8 cellular contexts compared by ENCODE assay signal in the genomic region with DNA sequence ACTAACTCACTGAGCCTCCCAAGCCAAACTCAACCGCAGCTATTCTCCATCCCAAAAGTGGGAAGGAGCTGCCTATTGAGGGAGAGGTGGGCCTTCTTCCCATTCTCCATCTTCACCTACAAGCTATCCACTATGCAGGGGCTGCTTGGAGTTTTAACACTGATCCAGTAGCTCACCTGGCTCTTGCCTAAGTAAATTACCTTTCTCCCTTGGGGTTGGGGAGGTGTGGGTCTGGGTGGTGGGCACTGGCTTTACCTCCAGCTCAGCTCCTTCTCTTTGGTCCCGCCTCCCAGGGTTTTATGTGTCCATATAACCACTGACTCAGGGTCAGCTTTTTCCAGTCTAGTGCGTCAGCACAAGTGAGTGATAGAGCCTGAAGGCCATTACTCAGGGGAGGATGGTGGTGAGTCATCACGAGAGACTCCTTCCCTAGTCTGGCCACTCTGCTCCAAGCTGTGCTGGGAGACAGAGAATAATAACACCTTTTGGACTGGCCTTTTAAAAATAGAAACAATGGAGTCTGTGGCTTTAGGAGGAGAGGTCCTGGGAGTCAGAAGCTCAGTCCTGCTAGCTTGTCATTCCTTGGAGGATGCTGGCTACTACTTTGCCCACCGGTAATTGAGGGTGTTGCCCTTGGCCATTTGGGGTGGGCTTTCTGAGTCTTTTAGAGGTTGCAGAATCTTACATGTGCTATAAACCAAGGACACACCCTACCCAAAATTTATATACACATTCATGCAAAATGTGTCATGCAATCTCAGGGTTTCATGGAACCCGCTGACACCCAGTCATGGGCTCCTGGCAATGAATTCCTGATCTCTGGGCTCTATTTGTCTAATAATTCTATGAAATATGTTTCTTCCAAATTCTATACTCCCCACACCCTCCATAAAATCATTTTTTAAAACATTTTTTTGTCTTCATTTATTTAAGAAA. TPM values are rescaled to one million over a fixed set of nuclear protein-coding genes. Genes with fewer than 3 reads are reported as not detected.
DNase-seq lines count a peak whose midpoint lies in the region; ATAC-seq and TF ChIP-seq lines count a peak whose summit lies in the region.

No MANE protein-coding gene starts in this region.

- CTCF ChIA-PET in WTC11 (lab: Charles Lee): interaction anchor here (1.8 kb wide), 1 partner anchor 14 kb away, joined by 8 read pairs; no protein-coding TSS in a partner anchor

- no peak overlapping the region for H3K4me3 Mint-ChIP-seq in WTC11

- H3K27ac ChIP-seq in brain microvascular endothelial cell: peak overlapping the region; percentile 77

- peaks cover 8% of the 10 kb centered on the region for H3K9me3 Mint-ChIP-seq in WTC11

- H3K4me3 ChIP-seq in brain microvascular endothelial cell (ENCODE audit: low read depth, low read length): no peak overlapping the region

- peaks cover 12% of the 10 kb centered on the region for H3K4me1 Mint-ChIP-seq in WTC11

- DNase-seq in 8988T (peak; percentile 66), HT1080 (ENCODE audit: low read depth) (peak; percentile 99), brain microvascular endothelial cell (peak; percentile 99), left lobe of liver (ENCODE audit: low spot score) (peak; percentile 15), GF-D8 (lab: John Stamatoyannopoulos, UW) (no peak), WTC11 (ENCODE audit: low spot score) (no peak), COR-L47 (lab: John Stamatoyannopoulos, UW) (no peak)
- DNase-seq in stimulated activated CD4-positive, alpha-beta T cell treated with anti-CD3 and anti-CD28 coated beads, Interleukin-4, amount 100 ng/mL, for 1 hour: no peak

- ATAC-seq in left lobe of liver (no peak), WTC11 (no peak)

- peaks cover 4% of the 10 kb centered on the region; the same call in 1 of the 2 replicates for H3K36me3 Mint-ChIP-seq in WTC11

- H3K27me3 Mint-ChIP-seq in WTC11 (ENCODE audit: low read depth): no peaks in the 10 kb centered on the region; the same call in 1 of the 2 replicates

- TF ChIP-seq CTCF in brain microvascular endothelial cell (IDR thresholded peaks at IDR 0.05; ENCODE audit: low read depth, low read length, missing control alignments): no peak
- no peak for TF ChIP-seq CTCF in WTC11 (IDR thresholded peaks at IDR 0.05)

- H3K27me3 ChIP-seq in brain microvascular endothelial cell (replicated peaks): no peaks in the 10 kb centered on the region

- H3K36me3 ChIP-seq in brain microvascular endothelial cell (replicated peaks): no peaks in the 10 kb centered on the region

- in situ Hi-C loops in brain microvascular endothelial cell (cut with HindIII; ENCODE audit: low pct_ligation_motif_present, low sequenced_read_pairs): no loop called here

- no peak overlapping the region for H3K27ac Mint-ChIP-seq in WTC11

- POLR2A ChIA-PET in WTC11 (lab: Charles Lee): interaction anchor here (0.6 kb wide), 1 partner anchor 153 kb away, joined by 4 read pairs; no protein-coding TSS in a partner anchor

TF ChIP-seq in WTC11, 78 proteins besides CTCF, POLR2A, EP300 and RAD21 (continues in another document):
- TF ChIP-seq ATF1 (CRISPR knock-in tag; IDR thresholded peaks at IDR 0.05) (no peak), PRRX2 (CRISPR knock-in tag; IDR thresholded peaks at IDR 0.05) (no peak), RELA (CRISPR knock-in tag; IDR thresholded peaks at IDR 0.05; ENCODE audit: borderline replicate concordance) (no peak)
- TF ChIP-seq, protein P1, sequence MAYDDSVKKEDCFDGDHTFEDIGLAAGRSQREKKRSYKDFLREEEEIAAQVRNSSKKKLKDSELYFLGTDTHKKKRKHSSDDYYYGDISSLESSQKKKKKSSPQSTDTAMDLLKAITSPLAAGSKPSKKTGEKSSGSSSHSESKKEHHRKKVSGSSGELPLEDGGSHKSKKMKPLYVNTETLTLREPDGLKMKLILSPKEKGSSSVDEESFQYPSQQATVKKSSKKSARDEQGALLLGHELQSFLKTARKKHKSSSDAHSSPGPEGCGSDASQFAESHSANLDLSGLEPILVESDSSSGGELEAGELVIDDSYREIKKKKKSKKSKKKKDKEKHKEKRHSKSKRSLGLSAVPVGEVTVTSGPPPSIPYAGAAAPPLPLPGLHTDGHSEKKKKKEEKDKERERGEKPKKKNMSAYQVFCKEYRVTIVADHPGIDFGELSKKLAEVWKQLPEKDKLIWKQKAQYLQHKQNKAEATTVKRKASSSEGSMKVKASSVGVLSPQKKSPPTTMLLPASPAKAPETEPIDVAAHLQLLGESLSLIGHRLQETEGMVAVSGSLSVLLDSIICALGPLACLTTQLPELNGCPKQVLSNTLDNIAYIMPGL (CRISPR knock-in tag; IDR thresholded peaks at IDR 0.05): no peak
- TF ChIP-seq, protein P2, sequence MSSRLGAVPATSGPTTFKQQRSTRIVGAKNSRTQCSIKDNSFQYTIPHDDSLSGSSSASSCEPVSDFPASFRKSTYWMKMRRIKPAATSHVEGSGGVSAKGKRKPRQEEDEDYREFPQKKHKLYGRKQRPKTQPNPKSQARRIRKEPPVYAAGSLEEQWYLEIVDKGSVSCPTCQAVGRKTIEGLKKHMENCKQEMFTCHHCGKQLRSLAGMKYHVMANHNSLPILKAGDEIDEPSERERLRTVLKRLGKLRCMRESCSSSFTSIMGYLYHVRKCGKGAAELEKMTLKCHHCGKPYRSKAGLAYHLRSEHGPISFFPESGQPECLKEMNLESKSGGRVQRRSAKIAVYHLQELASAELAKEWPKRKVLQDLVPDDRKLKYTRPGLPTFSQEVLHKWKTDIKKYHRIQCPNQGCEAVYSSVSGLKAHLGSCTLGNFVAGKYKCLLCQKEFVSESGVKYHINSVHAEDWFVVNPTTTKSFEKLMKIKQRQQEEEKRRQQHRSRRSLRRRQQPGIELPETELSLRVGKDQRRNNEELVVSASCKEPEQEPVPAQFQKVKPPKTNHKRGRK (CRISPR knock-in tag; IDR thresholded peaks at IDR 0.05; ENCODE audit: borderline replicate concordance): no peak
- TF ChIP-seq, protein P3, sequence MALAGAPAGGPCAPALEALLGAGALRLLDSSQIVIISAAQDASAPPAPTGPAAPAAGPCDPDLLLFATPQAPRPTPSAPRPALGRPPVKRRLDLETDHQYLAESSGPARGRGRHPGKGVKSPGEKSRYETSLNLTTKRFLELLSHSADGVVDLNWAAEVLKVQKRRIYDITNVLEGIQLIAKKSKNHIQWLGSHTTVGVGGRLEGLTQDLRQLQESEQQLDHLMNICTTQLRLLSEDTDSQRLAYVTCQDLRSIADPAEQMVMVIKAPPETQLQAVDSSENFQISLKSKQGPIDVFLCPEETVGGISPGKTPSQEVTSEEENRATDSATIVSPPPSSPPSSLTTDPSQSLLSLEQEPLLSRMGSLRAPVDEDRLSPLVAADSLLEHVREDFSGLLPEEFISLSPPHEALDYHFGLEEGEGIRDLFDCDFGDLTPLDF (CRISPR knock-in tag; IDR thresholded peaks at IDR 0.05): no peak
- TF ChIP-seq, protein P4, sequence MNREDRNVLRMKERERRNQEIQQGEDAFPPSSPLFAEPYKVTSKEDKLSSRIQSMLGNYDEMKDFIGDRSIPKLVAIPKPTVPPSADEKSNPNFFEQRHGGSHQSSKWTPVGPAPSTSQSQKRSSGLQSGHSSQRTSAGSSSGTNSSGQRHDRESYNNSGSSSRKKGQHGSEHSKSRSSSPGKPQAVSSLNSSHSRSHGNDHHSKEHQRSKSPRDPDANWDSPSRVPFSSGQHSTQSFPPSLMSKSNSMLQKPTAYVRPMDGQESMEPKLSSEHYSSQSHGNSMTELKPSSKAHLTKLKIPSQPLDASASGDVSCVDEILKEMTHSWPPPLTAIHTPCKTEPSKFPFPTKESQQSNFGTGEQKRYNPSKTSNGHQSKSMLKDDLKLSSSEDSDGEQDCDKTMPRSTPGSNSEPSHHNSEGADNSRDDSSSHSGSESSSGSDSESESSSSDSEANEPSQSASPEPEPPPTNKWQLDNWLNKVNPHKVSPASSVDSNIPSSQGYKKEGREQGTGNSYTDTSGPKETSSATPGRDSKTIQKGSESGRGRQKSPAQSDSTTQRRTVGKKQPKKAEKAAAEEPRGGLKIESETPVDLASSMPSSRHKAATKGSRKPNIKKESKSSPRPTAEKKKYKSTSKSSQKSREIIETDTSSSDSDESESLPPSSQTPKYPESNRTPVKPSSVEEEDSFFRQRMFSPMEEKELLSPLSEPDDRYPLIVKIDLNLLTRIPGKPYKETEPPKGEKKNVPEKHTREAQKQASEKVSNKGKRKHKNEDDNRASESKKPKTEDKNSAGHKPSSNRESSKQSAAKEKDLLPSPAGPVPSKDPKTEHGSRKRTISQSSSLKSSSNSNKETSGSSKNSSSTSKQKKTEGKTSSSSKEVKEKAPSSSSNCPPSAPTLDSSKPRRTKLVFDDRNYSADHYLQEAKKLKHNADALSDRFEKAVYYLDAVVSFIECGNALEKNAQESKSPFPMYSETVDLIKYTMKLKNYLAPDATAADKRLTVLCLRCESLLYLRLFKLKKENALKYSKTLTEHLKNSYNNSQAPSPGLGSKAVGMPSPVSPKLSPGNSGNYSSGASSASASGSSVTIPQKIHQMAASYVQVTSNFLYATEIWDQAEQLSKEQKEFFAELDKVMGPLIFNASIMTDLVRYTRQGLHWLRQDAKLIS (CRISPR knock-in tag; IDR thresholded peaks at IDR 0.05; ENCODE audit: borderline replicate concordance): no peak

RNA-seq across cellular contexts. Expression of a gene that starts 35.6 kb away (rescaled TPM):
- total RNA-seq in HT1080 (2014; rRNA removed; shearing (Covaris generic)): 96.0 and 97.4 TPM in 2 replicates
- 93.1 and 105 TPM in 2 replicates for polyA plus RNA-seq in HT1080 (2015; cell fraction: cytosol; rRNA removed)
- 28.1 and 30.6 TPM in 2 replicates for polyA plus RNA-seq in HT1080 (2015; cell fraction: nucleus; rRNA removed)
- total RNA-seq in left lobe of liver (34.1 TPM), WTC11 (2021) (91.3 to 108 TPM (median 92.4 TPM) in 3 replicates)

RNA-seq across cellular contexts. Expression of a gene that starts 46.7 kb away (rescaled TPM):
- total RNA-seq in HT1080 (2014; rRNA removed; shearing (Covaris generic)): 2.0 and 3.1 TPM in 2 replicates
- 2.9 and 3.7 TPM in 2 replicates for polyA plus RNA-seq in HT1080 (2015; cell fraction: cytosol; rRNA removed)
- 6.2 and 9.2 TPM in 2 replicates for polyA plus RNA-seq in HT1080 (2015; cell fraction: nucleus; rRNA removed)
- 2.8 TPM for total RNA-seq in left lobe of liver
- total RNA-seq in WTC11 (2021): 20.6 to 24.3 TPM (median 23.3 TPM) in 3 replicates

RNA-seq across cellular contexts. Expression of a gene that starts 59.1 kb away (rescaled TPM):
- total RNA-seq in HT1080 (2014; rRNA removed; shearing (Covaris generic)): 8.7 and 9.6 TPM in 2 replicates
- polyA plus RNA-seq in HT1080 (2015; cell fraction: cytosol; rRNA removed): 13.1 and 16.5 TPM in 2 replicates
- 9.4 and 9.9 TPM in 2 replicates for polyA plus RNA-seq in HT1080 (2015; cell fraction: nucleus; rRNA removed)
- total RNA-seq in left lobe of liver (4.8 TPM), WTC11 (2021) (8.1 to 12.3 TPM (median 8.5 TPM) in 3 replicates)

Comparison
In these comparisons a context has a peak if more than half of its experiments do, and no peak if none do; other contexts are left out.
1. DNase-seq: peak in 8988T (single experiment), HT1080 (single experiment), brain microvascular endothelial cell (single experiment) and left lobe of liver (single experiment); none in GF-D8 (single experiment), stimulated activated CD4-positive, alpha-beta T cell treated with anti-CD3 and anti-CD28 coated beads, Interleukin-4, amount 100 ng/mL, for 1 hour (single experiment), WTC11 (single experiment) and COR-L47 (single experiment).